ENCODE assay signal across 9 cellular contexts in genomic region chr7:105664816-105665525, GRCh38.
A peak's percentile ranks its signal among the peaks of the same experiment; 100 is the strongest.
DNase-seq lines count a peak whose midpoint lies in the region; ATAC-seq, FAIRE-seq and TF ChIP-seq lines count a peak whose summit lies in the region.
"Had no signal": no experiment of that assay in that cellular context is flagged by ENCODE, and none has a peak within 500 bp of the region (broad histone marks: within the 10 kb centered on the region; RNA-seq: fewer than 3 reads in every experiment).

No MANE protein-coding gene starts in this region.

- no peak overlapping the region for H3K9ac ChIP-seq in DND-41 (ENCODE audit: low read depth, low read length)

- H3K27ac ChIP-seq in DND-41 (ENCODE audit: low read length) (no peak overlapping the region), SJCRH30 (no peak overlapping the region), right lobe of liver (no peak overlapping the region)

- H3K4me1 ChIP-seq in DND-41 (ENCODE audit: insufficient read depth, low read length): no peaks in the 10 kb centered on the region
- peaks cover 13% of the 10 kb centered on the region for H3K4me1 ChIP-seq in SJCRH30
- H3K4me1 ChIP-seq in right lobe of liver: peaks cover 0 to 12% (median 0%) of the 10 kb centered on the region in 4 donors

- no peak for TF ChIP-seq CTCF in DND-41 (IDR thresholded peaks at IDR 0.05; ENCODE audit: borderline replicate concordance, extremely low read depth, low read length, poor library complexity, severe bottlenecking)
- TF ChIP-seq CTCF in right lobe of liver (IDR thresholded peaks at IDR 0.05): no peak

- DNase-seq in DND-41: peak; percentile 11
- peak; percentile 78 for DNase-seq in NCI-H1417 treated with DMSO at 0.1 percent for 48 hours (lab: John Stamatoyannopoulos, UW)
- DNase-seq in SJCRH30: peak; percentile 75 to 88
- DNase-seq in right lobe of liver: peak in 1 of 3 donors; percentile 74
- no peak for DNase-seq in HPDE6-E6E7 (ENCODE audit: extremely low spot score)
- DNase-seq in HTR-8/SVneo (ENCODE audit: insufficient read length, low spot score): no peak
- no peak for DNase-seq in stimulated activated naive CD4-positive, alpha-beta T cell treated with Interleukin-2 at 50 U/mL for 16 hours (lab: John Stamatoyannopoulos, UW)
- DNase-seq: activated CD8-positive, alpha-beta memory T cell treated with anti-CD3 and anti-CD28 coated beads for 24 hours had no signal

- no peak for TF ChIP-seq POLR2A in right lobe of liver (IDR thresholded peaks at IDR 0.05)

- no peak overlapping the region for H3K4me3 ChIP-seq in DND-41 (ENCODE audit: low read depth in 1 of 2, low read length in 2 of 2)
- no peak overlapping the region for H3K4me3 ChIP-seq in SJCRH30
- H3K4me3 ChIP-seq in right lobe of liver: no peak overlapping the region

- ATAC-seq in DND-41 (ENCODE audit: insufficient read depth, low read depth) (peak; percentile 42; the same call in 1 of the 3 replicates), right lobe of liver (peak; percentile 42 to 85 (median 64)), GM19351 (IDR thresholded peaks at IDR 0.05; ENCODE audit: unreplicated experiment) (no peak)

- peaks cover 5% of the 10 kb centered on the region for H3K79me2 ChIP-seq in DND-41 (ENCODE audit: insufficient read depth, low read length)

- H3K9me3 ChIP-seq in DND-41 (ENCODE audit: insufficient read depth, low read length, severe bottlenecking) (no peaks in the 10 kb centered on the region), SJCRH30 (replicated peaks) (no peaks in the 10 kb centered on the region), right lobe of liver (no peaks in the 10 kb centered on the region)

- no peak for FAIRE-seq in HTR-8/SVneo (lab: Jason Lieb, UNC)

- no peak overlapping the region for H2AFZ ChIP-seq in DND-41 (ENCODE audit: low read depth, low read length)

- intact Hi-C loops in right lobe of liver (cut with DNase I): no loop called here

- H3K27me3 ChIP-seq in DND-41 (ENCODE audit: insufficient read depth, low read length, poor library complexity) (no peaks in the 10 kb centered on the region), SJCRH30 (no peaks in the 10 kb centered on the region), right lobe of liver (no peaks in the 10 kb centered on the region)

- H3K36me3 ChIP-seq in DND-41 (ENCODE audit: insufficient read depth, low read length) (peaks cover 50% of the 10 kb centered on the region), SJCRH30 (no peaks in the 10 kb centered on the region), right lobe of liver (peaks cover 0 to 11% (median 0%) of the 10 kb centered on the region in 4 donors)

- no peak overlapping the region for H3K4me2 ChIP-seq in DND-41 (ENCODE audit: insufficient read depth, low read length)

- WGBS in right lobe of liver (ENCODE audit: insufficient coverage, low coverage, low lambda C conversion rate, missing lambda C conversion rate): 76% methylated on average over 7 of the region's 8 CpGs

- H4K20me1 ChIP-seq in DND-41 (ENCODE audit: insufficient read depth, low read length): peaks cover 14% of the 10 kb centered on the region; the same call in 1 of the 2 replicates

Comparison
In these comparisons a context has a peak if more than half of its experiments do, and no peak if none do; other contexts are left out.
1. DNase-seq: peak in DND-41 (single experiment), NCI-H1417 treated with DMSO at 0.1 percent for 48 hours (single experiment) and SJCRH30 (2 of 2); none in HPDE6-E6E7 (single experiment), HTR-8/SVneo (single experiment) and stimulated activated naive CD4-positive, alpha-beta T cell treated with Interleukin-2 at 50 U/mL for 16 hours (single experiment).